In genomic region chr9:37769306-37769705, GRCh38 we compare ENCODE assay signal across 23 cellular contexts.
"Had no signal": no experiment of that assay in that cellular context is flagged by ENCODE, and none has a peak within 500 bp of the region (broad histone marks: within the 10 kb centered on the region; RNA-seq: fewer than 3 reads in every experiment).

No MANE protein-coding gene starts in this region.

- H3K4me3 ChIP-seq: dorsolateral prefrontal cortex, esophagus squamous epithelium, gastroesophageal sphincter, psoas muscle, right lobe of liver, stomach had no signal

- H3K9me3 Mint-ChIP-seq: naive thymus-derived CD4-positive, alpha-beta T cell had no signal

- H3K4me1 ChIP-seq: esophagus squamous epithelium, gastroesophageal sphincter, psoas muscle, right lobe of liver, stomach had no signal

- DNase-seq: cortex of kidney; dorsolateral prefrontal cortex; effector memory CD4-positive, alpha-beta T cell; esophagus squamous epithelium; foreskin fibroblast; glutamatergic neuron; islet precursor cell; mammary epithelial cell; naive thymus-derived CD4-positive, alpha-beta T cell; psoas muscle; retina; right lobe of liver; stimulated activated CD4-positive, alpha-beta T cell treated with anti-CD3 and anti-CD28 coated beads, Interleukin-15, amount 100 ng/mL, for 24 hours; stimulated activated CD4-positive, alpha-beta T cell treated with anti-CD3 and anti-CD28 coated beads, Interleukin-1b, Interleukin-23, amount 100 ng/mL, for 48 hours; stimulated activated CD4-positive, alpha-beta T cell treated with anti-CD3 and anti-CD28 coated beads, Interleukin-4, amount 100 ng/mL, for 24 hours; stimulated activated naive CD4-positive, alpha-beta T cell; stomach; substantia nigra; trophoblast cell had no signal

- H3K27me3 ChIP-seq: dorsolateral prefrontal cortex, esophagus squamous epithelium, gastroesophageal sphincter, neutrophil, right lobe of liver, stomach had no signal

- H3K27me3 Mint-ChIP-seq: naive thymus-derived CD4-positive, alpha-beta T cell had no signal

- H3K9me3 ChIP-seq: esophagus squamous epithelium, gastroesophageal sphincter, neutrophil, psoas muscle, right lobe of liver, stomach had no signal

- H3K27ac ChIP-seq: dorsolateral prefrontal cortex, epithelial cell of prostate, esophagus squamous epithelium, gastroesophageal sphincter, neutrophil, psoas muscle, right lobe of liver, stomach had no signal

- ATAC-seq: gastroesophageal sphincter; left lobe of liver; naive thymus-derived CD4-positive, alpha-beta T cell; psoas muscle; right lobe of liver had no signal

- H3K4me3 Mint-ChIP-seq: naive thymus-derived CD4-positive, alpha-beta T cell had no signal
